ENCODE assay signal across 13 cellular contexts in the genomic region with DNA sequence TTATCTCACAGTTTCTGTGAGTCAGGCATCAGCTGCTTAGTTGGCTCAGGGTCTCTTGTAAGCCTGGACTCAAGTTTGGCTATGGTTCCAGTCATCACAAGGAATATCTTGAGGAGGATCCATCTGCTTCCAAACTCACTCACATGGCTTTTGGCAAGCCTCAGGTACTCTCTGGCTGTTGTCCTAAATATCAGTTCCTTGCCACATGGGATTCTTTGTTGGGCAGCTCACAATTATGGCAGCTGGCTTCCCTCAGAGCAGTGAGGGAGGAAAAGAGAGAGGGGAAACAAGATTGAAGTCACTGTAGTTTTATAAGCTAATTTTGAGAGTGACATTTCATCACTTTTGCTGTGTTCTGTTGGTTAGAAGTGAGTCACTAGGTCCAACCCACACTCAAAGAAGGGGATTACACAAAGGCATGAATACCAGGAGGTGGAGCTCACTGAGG.
DNase-seq lines count a peak whose midpoint lies in the region; ATAC-seq and TF ChIP-seq lines count a peak whose summit lies in the region.
"Had no signal": no experiment of that assay in that cellular context is flagged by ENCODE, and none has a peak within 500 bp of the region (broad histone marks: within the 10 kb centered on the region; RNA-seq: fewer than 3 reads in every experiment).

No MANE protein-coding gene starts in this region.

- H3K4me3 ChIP-seq in fibroblast of mammary gland (ENCODE audit: control insufficient read depth, low read depth, low read length), result no peak overlapping the region
- H3K4me3 ChIP-seq: sigmoid colon, transverse colon had no signal

- peaks cover 8% of the 10 kb centered on the region for H3K4me1 Mint-ChIP-seq in activated CD8-positive, alpha-beta memory T cell treated with anti-CD3 and anti-CD28 coated beads, Interleukin-2, amount 10 ng/mL, durations not matched to agents 7 days and 5 days
- H3K4me1 Mint-ChIP-seq in stimulated activated memory B cell treated with anti-CD40 and anti-IgM and Interleukin-4, amounts not matched to agents 10 μg/mL and 1 μg/mL and 100 μg/mL, for 72 hours, result peaks cover 8% of the 10 kb centered on the region
- H3K4me1 Mint-ChIP-seq: activated naive CD4-positive, alpha-beta T cell treated with anti-CD3 and anti-CD28 coated beads, Interleukin-2, amount 50 U/mL, for 24 hours had no signal

- no peak for DNase-seq in activated CD8-positive, alpha-beta memory T cell treated with anti-CD3 and anti-CD28 coated beads, Interleukin-2, amount 10 ng/mL, durations not matched to agents 7 days and 5 days
- no peak for DNase-seq in activated CD8-positive, alpha-beta memory T cell treated with anti-CD3 and anti-CD28 coated beads for 24 hours
- peak; percentile 1 for DNase-seq in RPMI7951 (ENCODE audit: low read depth)
- DNase-seq in fibroblast of mammary gland (ENCODE audit: low read depth), result peak; percentile 84
- DNase-seq in activated CD4-positive, alpha-beta T cell treated with anti-CD3 and anti-CD28 coated beads for 1 hour, result no peak
- DNase-seq in putamen (ENCODE audit: low spot score), result no peak
- DNase-seq: activated CD4-positive, alpha-beta T cell treated with anti-CD3 and anti-CD28 coated beads, Interleukin-2, amount 50 U/mL, for 1 hour; sigmoid colon; transverse colon had no signal

- CTCF ChIA-PET in activated CD8-positive, alpha-beta memory T cell treated with anti-CD3 and anti-CD28 coated beads, Interleukin-2, amount 10 ng/mL, durations not matched to agents 7 days and 5 days (lab: Charles Lee), result no interaction called here

- H3K36me3 Mint-ChIP-seq in activated CD8-positive, alpha-beta memory T cell treated with anti-CD3 and anti-CD28 coated beads, Interleukin-2, amount 10 ng/mL, durations not matched to agents 7 days and 5 days, result peaks cover 5% of the 10 kb centered on the region
- H3K36me3 Mint-ChIP-seq in stimulated activated memory B cell treated with anti-CD40 and anti-IgM and Interleukin-4, amounts not matched to agents 10 μg/mL and 1 μg/mL and 100 μg/mL, for 72 hours, result no peaks in the 10 kb centered on the region
- H3K36me3 Mint-ChIP-seq: activated naive CD4-positive, alpha-beta T cell treated with anti-CD3 and anti-CD28 coated beads, Interleukin-2, amount 50 U/mL, for 24 hours; mesothelial cell of epicardium had no signal

- peak overlapping the region; percentile 13 for H3K27ac Mint-ChIP-seq in activated CD8-positive, alpha-beta memory T cell treated with anti-CD3 and anti-CD28 coated beads, Interleukin-2, amount 10 ng/mL, durations not matched to agents 7 days and 5 days
- H3K27ac Mint-ChIP-seq in stimulated activated memory B cell treated with anti-CD40 and anti-IgM and Interleukin-4, amounts not matched to agents 10 μg/mL and 1 μg/mL and 100 μg/mL, for 72 hours, result no peak overlapping the region
- H3K27ac Mint-ChIP-seq: activated naive CD4-positive, alpha-beta T cell treated with anti-CD3 and anti-CD28 coated beads, Interleukin-2, amount 50 U/mL, for 24 hours; mesothelial cell of epicardium had no signal

- no peak for TF ChIP-seq CTCF in fibroblast of mammary gland (conservative IDR thresholded peaks at IDR 0.05; ENCODE audit: control insufficient read depth, insufficient read depth, low read depth, low read length)

- ATAC-seq in activated CD8-positive, alpha-beta memory T cell treated with anti-CD3 and anti-CD28 coated beads, Interleukin-2, amount 10 ng/mL, durations not matched to agents 7 days and 5 days, result peak; percentile 30
- ATAC-seq in stimulated activated memory B cell treated with anti-CD40 and anti-IgM and Interleukin-4, amounts not matched to agents 10 μg/mL and 1 μg/mL and 100 μg/mL, for 72 hours, result peak; percentile 25
- ATAC-seq in HG03460 (IDR thresholded peaks at IDR 0.05; ENCODE audit: unreplicated experiment), result no peak

- H3K4me3 Mint-ChIP-seq in activated CD8-positive, alpha-beta memory T cell treated with anti-CD3 and anti-CD28 coated beads, Interleukin-2, amount 10 ng/mL, durations not matched to agents 7 days and 5 days, result no peak overlapping the region
- no peak overlapping the region for H3K4me3 Mint-ChIP-seq in stimulated activated memory B cell treated with anti-CD40 and anti-IgM and Interleukin-4, amounts not matched to agents 10 μg/mL and 1 μg/mL and 100 μg/mL, for 72 hours
- H3K4me3 Mint-ChIP-seq: activated naive CD4-positive, alpha-beta T cell treated with anti-CD3 and anti-CD28 coated beads, Interleukin-2, amount 50 U/mL, for 24 hours; mesothelial cell of epicardium had no signal

- H3K27me3 Mint-ChIP-seq in activated CD8-positive, alpha-beta memory T cell treated with anti-CD3 and anti-CD28 coated beads, Interleukin-2, amount 10 ng/mL, durations not matched to agents 7 days and 5 days, result peaks cover 3% of the 10 kb centered on the region
- H3K27me3 Mint-ChIP-seq in stimulated activated memory B cell treated with anti-CD40 and anti-IgM and Interleukin-4, amounts not matched to agents 10 μg/mL and 1 μg/mL and 100 μg/mL, for 72 hours, result peaks cover 14% of the 10 kb centered on the region

- H3K9me3 Mint-ChIP-seq in activated CD8-positive, alpha-beta memory T cell treated with anti-CD3 and anti-CD28 coated beads, Interleukin-2, amount 10 ng/mL, durations not matched to agents 7 days and 5 days (ENCODE audit: low read depth), result no peaks in the 10 kb centered on the region
- no peaks in the 10 kb centered on the region for H3K9me3 Mint-ChIP-seq in stimulated activated memory B cell treated with anti-CD40 and anti-IgM and Interleukin-4, amounts not matched to agents 10 μg/mL and 1 μg/mL and 100 μg/mL, for 72 hours
- H3K9me3 Mint-ChIP-seq: activated naive CD4-positive, alpha-beta T cell treated with anti-CD3 and anti-CD28 coated beads, Interleukin-2, amount 50 U/mL, for 24 hours; mesothelial cell of epicardium had no signal

Comparison
In these comparisons a context has a peak if more than half of its experiments do, and no peak if none do; other contexts are left out.
1. DNase-seq: peak in RPMI7951 (single experiment) and fibroblast of mammary gland (single experiment); none in activated CD8-positive, alpha-beta memory T cell treated with anti-CD3 and anti-CD28 coated beads, Interleukin-2, amount 10 ng/mL, durations not matched to agents 7 days and 5 days (single experiment), activated CD8-positive, alpha-beta memory T cell treated with anti-CD3 and anti-CD28 coated beads for 24 hours (single experiment), activated CD4-positive, alpha-beta T cell treated with anti-CD3 and anti-CD28 coated beads for 1 hour (single experiment) and putamen (single experiment).